In the genomic region with DNA sequence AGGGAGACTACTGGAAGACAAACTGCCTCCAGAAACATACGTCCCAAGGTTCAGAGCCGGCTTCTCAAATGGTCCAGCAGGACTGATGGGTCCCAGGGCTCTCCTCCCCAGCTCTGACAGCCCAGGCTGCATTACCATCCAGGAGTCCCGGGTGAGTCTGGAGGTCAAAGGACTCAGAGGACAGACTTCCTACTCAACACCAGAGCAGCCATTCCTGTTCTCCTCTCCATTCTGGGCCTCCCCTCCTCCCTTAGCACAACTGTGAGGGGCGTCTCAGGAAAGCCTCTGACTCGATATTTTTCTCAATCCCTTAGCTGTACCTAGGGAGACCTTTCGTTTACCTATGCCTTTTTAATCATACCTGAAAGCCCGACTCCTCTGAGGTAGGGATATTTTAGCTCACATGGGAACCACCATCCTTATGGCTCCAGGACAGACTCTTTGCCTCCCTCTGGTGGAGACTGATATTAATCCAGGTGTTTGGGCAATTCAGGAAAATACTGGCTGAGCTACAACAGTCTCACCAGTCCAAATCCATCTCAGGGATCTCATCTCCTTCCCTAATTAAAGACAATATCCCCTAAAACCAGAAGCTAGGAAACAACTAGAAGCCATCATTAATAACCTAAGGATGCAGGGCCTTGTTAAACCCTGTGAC, we compare ENCODE assay signal across 8 cellular contexts. TPM values are rescaled to one million over a fixed set of nuclear protein-coding genes. Genes with fewer than 3 reads are reported as not detected.
DNase-seq lines count a peak whose midpoint lies in the region; ATAC-seq and TF ChIP-seq lines count a peak whose summit lies in the region.
"Not testable (repeated sequence)": the region's sequence is repeated elsewhere in the genome, so short reads cannot be mapped to it uniquely, and the experiment has no call there.

No MANE protein-coding gene starts in this region.

- not testable (repeated sequence) for H3K27ac ChIP-seq in AG04450 (ENCODE audit: low read depth, low read length); KMS-11; brain microvascular endothelial cell; lower lobe of right lung; smooth muscle cell (ENCODE audit: low read depth)

- intact Hi-C loops in Right ventricle myocardium inferior (cut with DNase I); lower lobe of right lung (cut with DNase I): not testable (repeated sequence)

- ATAC-seq in GM18867 (IDR thresholded peaks at IDR 0.05; ENCODE audit: unreplicated experiment) (peak; percentile 61), Right ventricle myocardium inferior (peak; percentile 57), lower lobe of right lung (peak; percentile 73 to 85)

- no CpG with 5 or more reads among the region's 7 CpGs for WGBS in smooth muscle cell (ENCODE audit: low lambda C conversion rate)

- not testable (repeated sequence) for H3K27me3 Mint-ChIP-seq in activated CD4-positive, alpha-beta T cell treated with anti-CD3 and anti-CD28 coated beads, Interleukin-2, amount 10 ng/mL, durations not matched to agents 7 days and 5 days

- not testable (repeated sequence) for H2AFZ ChIP-seq in KMS-11 (ENCODE audit: low read depth); smooth muscle cell (ENCODE audit: low read depth)

- TF ChIP-seq CTCF in AG04450 (IDR thresholded peaks at IDR 0.05; ENCODE audit: low read depth, low read length) (peak; percentile 17; the same call in 1 of the 2 replicates), KMS-11 (conservative IDR thresholded peaks at IDR 0.05; ENCODE audit: low read depth, low read length) (peak; percentile 29; the same call in 1 of the 2 replicates), brain microvascular endothelial cell (IDR thresholded peaks at IDR 0.05; ENCODE audit: low read depth, low read length, missing control alignments) (peak; percentile 20), lower lobe of right lung (IDR thresholded peaks at IDR 0.05) (peak; percentile 36), smooth muscle cell (IDR thresholded peaks at IDR 0.05; ENCODE audit: borderline replicate concordance, insufficient read depth, poor library complexity, severe bottlenecking) (peak; percentile 42)

- not testable (repeated sequence) for H3K4me2 ChIP-seq in KMS-11, smooth muscle cell

- H3F3A ChIP-seq in smooth muscle cell (ENCODE audit: low read depth) = not testable (repeated sequence)

- H3K36me3 Mint-ChIP-seq in activated CD4-positive, alpha-beta T cell treated with anti-CD3 and anti-CD28 coated beads, Interleukin-2, amount 10 ng/mL, durations not matched to agents 7 days and 5 days (ENCODE audit: low read depth) = not testable (repeated sequence)

- H3K4me1 Mint-ChIP-seq in activated CD4-positive, alpha-beta T cell treated with anti-CD3 and anti-CD28 coated beads, Interleukin-2, amount 10 ng/mL, durations not matched to agents 7 days and 5 days = not testable (repeated sequence)

- H3K4me3 ChIP-seq in AG04450 (ENCODE audit: low read depth, low read length); KMS-11 (IDR thresholded peaks at IDR 0.05; ENCODE audit: insufficient read depth, low read depth, low read length); brain microvascular endothelial cell (ENCODE audit: low read depth, low read length); lower lobe of right lung; smooth muscle cell: not testable (repeated sequence)

- not testable (repeated sequence) for H3K9me3 ChIP-seq in AG04450 (ENCODE audit: control insufficient read depth, insufficient read depth, low read length); lower lobe of right lung; smooth muscle cell (replicated peaks; ENCODE audit: low read depth)

- POLR2A ChIA-PET in AG04450 (lab: Yijun Ruan, JAX); activated CD4-positive, alpha-beta T cell treated with anti-CD3 and anti-CD28 coated beads, Interleukin-2, amount 10 ng/mL, durations not matched to agents 7 days and 5 days (lab: Charles Lee): not testable (repeated sequence)

- not testable (repeated sequence) for H3K4me3 Mint-ChIP-seq in activated CD4-positive, alpha-beta T cell treated with anti-CD3 and anti-CD28 coated beads, Interleukin-2, amount 10 ng/mL, durations not matched to agents 7 days and 5 days

- not testable (repeated sequence) for H3K9ac ChIP-seq in KMS-11; smooth muscle cell (ENCODE audit: low read depth)

- not testable (repeated sequence) for H3K79me2 ChIP-seq in KMS-11 (ENCODE audit: insufficient read depth, low read depth); smooth muscle cell (ENCODE audit: low read depth)

- not testable (repeated sequence) for H3K27me3 ChIP-seq in AG04450 (ENCODE audit: control insufficient read depth, insufficient read depth, low read length); KMS-11 (ENCODE audit: insufficient read depth, low read depth); brain microvascular endothelial cell (replicated peaks); lower lobe of right lung (ENCODE audit: low read depth); smooth muscle cell (ENCODE audit: low read depth)

- H3K36me3 ChIP-seq in KMS-11 (ENCODE audit: insufficient read depth); brain microvascular endothelial cell (replicated peaks); lower lobe of right lung; smooth muscle cell (ENCODE audit: low read depth): not testable (repeated sequence)

- DNase-seq in AG04450 (ENCODE audit: low read depth, low spot score); Right ventricle myocardium inferior (ENCODE audit: missing footprints); lower lobe of right lung; smooth muscle cell (lab: John Stamatoyannopoulos, UW; ENCODE audit: unreplicated experiment): not testable (repeated sequence)
- peak; percentile 29 for DNase-seq in activated CD4-positive, alpha-beta T cell treated with anti-CD3 and anti-CD28 coated beads, Interleukin-2, amount 10 ng/mL, durations not matched to agents 7 days and 5 days
- peak; percentile 36 for DNase-seq in brain microvascular endothelial cell

- H3K9me3 Mint-ChIP-seq in activated CD4-positive, alpha-beta T cell treated with anti-CD3 and anti-CD28 coated beads, Interleukin-2, amount 10 ng/mL, durations not matched to agents 7 days and 5 days = not testable (repeated sequence)

- CTCF ChIA-PET in AG04450 (lab: Charles Lee); activated CD4-positive, alpha-beta T cell treated with anti-CD3 and anti-CD28 coated beads, Interleukin-2, amount 10 ng/mL, durations not matched to agents 7 days and 5 days (lab: Charles Lee): not testable (repeated sequence)

- not testable (repeated sequence) for H3K4me1 ChIP-seq in KMS-11 (ENCODE audit: low read depth, poor library complexity, severe bottlenecking); lower lobe of right lung; smooth muscle cell (ENCODE audit: low read depth)

- H3K27ac Mint-ChIP-seq in activated CD4-positive, alpha-beta T cell treated with anti-CD3 and anti-CD28 coated beads, Interleukin-2, amount 10 ng/mL, durations not matched to agents 7 days and 5 days = not testable (repeated sequence)

- H4K20me1 ChIP-seq in KMS-11 (ENCODE audit: insufficient read depth); smooth muscle cell (ENCODE audit: low read depth): not testable (repeated sequence)

- in situ Hi-C loops in brain microvascular endothelial cell (cut with HindIII; ENCODE audit: low pct_ligation_motif_present, low sequenced_read_pairs) = not testable (repeated sequence)

RNA-seq across cellular contexts. Expression of gene PLGLB1, which starts 19.8 kb away (rescaled TPM):
- polyA plus RNA-seq in AG04450 (2011; rRNA removed) (0.56 and 0.79 TPM in 2 replicates), smooth muscle cell (1.00 and 1.0 TPM in 2 replicates)
- 0.55 and 1.3 TPM in 2 replicates for polyA minus RNA-seq in AG04450 (2011; rRNA and poly(A)+ RNA removed)
- 1 to 10 TPM; 3.1 to 4.7 TPM for total RNA-seq in activated CD4-positive, alpha-beta T cell treated with anti-CD3 and anti-CD28 coated beads, Interleukin-2, amount 10 ng/mL, durations not matched to agents 7 days and 5 days
- total RNA-seq in Right ventricle myocardium inferior (1.4 TPM), lower lobe of right lung (2.7 TPM), smooth muscle cell (4.3 and 6.1 TPM in 2 replicates)
